Comparison of ENCODE assay signal across 9 cellular contexts in genomic region chrX:102129473-102129872, GRCh38. TPM values are rescaled to one million over a fixed set of nuclear protein-coding genes. Genes with fewer than 3 reads are reported as not detected.
DNase-seq lines count a peak whose midpoint lies in the region; ATAC-seq, FAIRE-seq and TF ChIP-seq lines count a peak whose summit lies in the region.
"Had no signal": no experiment of that assay in that cellular context is flagged by ENCODE, and none has a peak within 500 bp of the region (broad histone marks: within the 10 kb centered on the region; RNA-seq: fewer than 3 reads in every experiment).

No MANE protein-coding gene starts in this region.

- peaks cover 29% of the 10 kb centered on the region for H3K27me3 Mint-ChIP-seq in astrocyte (ENCODE audit: low read depth, unreplicated experiment)

- H3K4me1 ChIP-seq in astrocyte (ENCODE audit: insufficient read depth, low read length) (no peaks in the 10 kb centered on the region), left lung (no peaks in the 10 kb centered on the region), tibial artery (no peaks in the 10 kb centered on the region)

- H3K4me1 Mint-ChIP-seq in astrocyte (ENCODE audit: low read depth, unreplicated experiment), result no peaks in the 10 kb centered on the region

- peak; percentile 91 for FAIRE-seq in astrocyte (lab: Jason Lieb, UNC)

- no peaks in the 10 kb centered on the region for H3K9me3 Mint-ChIP-seq in astrocyte (ENCODE audit: unreplicated experiment)

- POLR2A ChIA-PET in HEK293T (lab: Yijun Ruan, JAX), result no interaction called here

- H4K20me1 ChIP-seq in astrocyte (ENCODE audit: insufficient read depth, low read length), result no peaks in the 10 kb centered on the region

- no peak overlapping the region for H3K27ac ChIP-seq in astrocyte (ENCODE audit: low read depth, low read length)
- no peak overlapping the region for H3K27ac ChIP-seq in left lung
- no peak overlapping the region for H3K27ac ChIP-seq in tibial artery

- no peak overlapping the region for H2AFZ ChIP-seq in astrocyte (ENCODE audit: low read depth, low read length)

- CTCF ChIA-PET in HEK293T (lab: Yijun Ruan, JAX), result interaction anchor here (1.8 kb wide), 1 partner anchor 10 kb away, joined by 5 read pairs; no protein-coding TSS in a partner anchor

- H3K4me2 ChIP-seq in astrocyte (ENCODE audit: low read length), result no peak overlapping the region

- no peaks in the 10 kb centered on the region for H3K36me3 Mint-ChIP-seq in astrocyte (ENCODE audit: low read depth, unreplicated experiment)

- H3K9me3 ChIP-seq in astrocyte (ENCODE audit: insufficient read depth, low read depth, low read length), result no peaks in the 10 kb centered on the region
- no peaks in the 10 kb centered on the region for H3K9me3 ChIP-seq in left lung
- no peaks in the 10 kb centered on the region for H3K9me3 ChIP-seq in tibial artery

- H3K36me3 ChIP-seq in astrocyte (ENCODE audit: insufficient read depth, low read length), result no peaks in the 10 kb centered on the region
- H3K36me3 ChIP-seq in left lung, result no peaks in the 10 kb centered on the region
- no peaks in the 10 kb centered on the region for H3K36me3 ChIP-seq in tibial artery

- DNase-seq in COR-L47 (lab: John Stamatoyannopoulos, UW), result peak; percentile 14
- DNase-seq in HEK293T (ENCODE audit: extremely low spot score), result peak; percentile 31
- no peak for DNase-seq in astrocyte (ENCODE audit: low read depth)
- no peak for DNase-seq in left lung
- DNase-seq in tibial artery, result no peak
- no peak for DNase-seq in OCI-M2 (lab: John Stamatoyannopoulos, UW; ENCODE audit: unreplicated experiment)
- DNase-seq in NCI-H2107 (lab: John Stamatoyannopoulos, UW), result no peak
- no peak for DNase-seq in epidermal melanocyte (ENCODE audit: insufficient read length, low spot score)

- no peak overlapping the region for H3K27ac Mint-ChIP-seq in astrocyte (ENCODE audit: unreplicated experiment)

- peak; percentile 30 for ATAC-seq in left lung

- H3K27me3 ChIP-seq in astrocyte (ENCODE audit: insufficient read depth, low read length), result no peaks in the 10 kb centered on the region
- H3K27me3 ChIP-seq in left lung, result peaks cover 13 to 23% of the 10 kb centered on the region in 2 donors
- H3K27me3 ChIP-seq in tibial artery, result no peaks in the 10 kb centered on the region

- TF ChIP-seq CTCF in astrocyte (IDR thresholded peaks at IDR 0.05; ENCODE audit: insufficient read depth, low read depth, low read length) (no peak), left lung (IDR thresholded peaks at IDR 0.05) (no peak), tibial artery (IDR thresholded peaks at IDR 0.05) (no peak)

- H3K79me2 ChIP-seq in astrocyte (ENCODE audit: insufficient read depth, low read length), result no peaks in the 10 kb centered on the region

- intact Hi-C loops in left lung (cut with DNase I) (no loop called here), tibial artery (cut with DNase I; ENCODE audit: low total_unique reads) (no loop called here)

- no peak overlapping the region for H3K9ac ChIP-seq in astrocyte (ENCODE audit: low read length)

- no peak overlapping the region for H3K4me3 Mint-ChIP-seq in astrocyte (ENCODE audit: unreplicated experiment)

- H3K4me3 ChIP-seq in astrocyte (ENCODE audit: insufficient read depth, low read depth, low read length), result no peak overlapping the region
- no peak overlapping the region for H3K4me3 ChIP-seq in left lung
- H3K4me3 ChIP-seq in tibial artery, result no peak overlapping the region

TF ChIP-seq in HEK293T, 16 proteins besides CTCF, POLR2A, EP300 and RAD21:
- TF ChIP-seq CTBP1 (IDR thresholded peaks at IDR 0.05; ENCODE audit: borderline replicate concordance) (no peak), SUZ12 (IDR thresholded peaks at IDR 0.05) (no peak), ARNT (IDR thresholded peaks at IDR 0.05) (no peak), PKNOX1 (IDR thresholded peaks at IDR 0.05) (peak; percentile 41; the same call in 1 of the 2 replicates), ELF4 (IDR thresholded peaks at IDR 0.05) (no peak), L3MBTL2 (conservative IDR thresholded peaks at IDR 0.05) (no peak), SP1 (IDR thresholded peaks at IDR 0.05) (no peak)

RNA-seq across cellular contexts. Expression of gene TCEAL2, which starts 4.0 kb away (rescaled TPM):
- total RNA-seq in astrocyte (1.0 and 1.8 TPM in 2 replicates), left lung (1 to 10 TPM; 3.3 to 4.4 TPM)

RNA-seq across cellular contexts. Expression of gene TCEAL6, which starts 12.8 kb away (rescaled TPM):
- total RNA-seq in astrocyte (not detected in 2 replicates), left lung (not detected)
- total RNA-seq: fibroblast of lung had no signal

RNA-seq across cellular contexts. Expression of gene BEX5, which starts 26.3 kb away (rescaled TPM):
- total RNA-seq in astrocyte (1.4 and 1.6 TPM in 2 replicates), left lung (1 to 10 TPM; 4.7 to 4.9 TPM)
- total RNA-seq: fibroblast of lung had no signal

Comparison
In these comparisons a context has a peak if more than half of its experiments do, and no peak if none do; other contexts are left out.
1. DNase-seq: peak in COR-L47 (single experiment) and HEK293T (single experiment); none in astrocyte (single experiment), left lung (0 of 2), tibial artery (0 of 2), OCI-M2 (single experiment), NCI-H2107 (single experiment) and epidermal melanocyte (single experiment).